Comparison of ENCODE assay signal across 13 cellular contexts in genomic region chr9:126842977-126843799, GRCh38. TPM values are rescaled to one million over a fixed set of nuclear protein-coding genes. Genes with fewer than 3 reads are reported as not detected.
DNase-seq lines count a peak whose midpoint lies in the region; ATAC-seq and TF ChIP-seq lines count a peak whose summit lies in the region.
"Had no signal": no experiment of that assay in that cellular context is flagged by ENCODE, and none has a peak within 500 bp of the region (broad histone marks: within the 10 kb centered on the region; RNA-seq: fewer than 3 reads in every experiment).

No MANE protein-coding gene starts in this region.

- H3K4me1 Mint-ChIP-seq in dendritic cell treated with granulocyte-macrophage colony-stimulating factor and Interleukin-4, amounts not matched to agents 40 ng/mL and 50 ng/mL, for 4 days (ENCODE audit: low read depth), result peaks cover 30% of the 10 kb centered on the region
- peaks cover 12% of the 10 kb centered on the region for H3K4me1 Mint-ChIP-seq in osteocyte (ENCODE audit: unreplicated experiment)

- TF ChIP-seq CTCF in GM12865 (IDR thresholded peaks at IDR 0.05; ENCODE audit: insufficient read depth, low read depth, low read length, missing control alignments) (no peak), osteocyte (IDR thresholded peaks at IDR 0.05) (no peak)

- intact Hi-C loops in dendritic cell treated with granulocyte-macrophage colony-stimulating factor and Interleukin-4, amounts not matched to agents 40 ng/mL and 50 ng/mL, for 4 days (cut with micrococcal nuclease), result no loop called here

- no peak overlapping the region for H3K4me3 Mint-ChIP-seq in dendritic cell treated with granulocyte-macrophage colony-stimulating factor and Interleukin-4, amounts not matched to agents 40 ng/mL and 50 ng/mL, for 4 days
- no peak overlapping the region for H3K4me3 Mint-ChIP-seq in osteocyte (ENCODE audit: unreplicated experiment)
- H3K4me3 Mint-ChIP-seq: CD14-positive monocyte had no signal

- peaks cover 1% of the 10 kb centered on the region for H3K27me3 Mint-ChIP-seq in dendritic cell treated with granulocyte-macrophage colony-stimulating factor and Interleukin-4, amounts not matched to agents 40 ng/mL and 50 ng/mL, for 4 days
- H3K27me3 Mint-ChIP-seq in osteocyte (ENCODE audit: unreplicated experiment), result peaks cover under 1% of the 10 kb centered on the region

- no peak overlapping the region for H3K4me3 ChIP-seq in GM12865 (ENCODE audit: low read depth, low read length)
- H3K4me3 ChIP-seq: ascending aorta, spleen had no signal

- ATAC-seq in HG02642 (IDR thresholded peaks at IDR 0.05; ENCODE audit: poor library complexity, unreplicated experiment) (no peak), HG03097 (IDR thresholded peaks at IDR 0.05; ENCODE audit: low FRiP score, unreplicated experiment) (no peak), esophagus mucosa (no peak)

- no peaks in the 10 kb centered on the region for H3K9me3 Mint-ChIP-seq in dendritic cell treated with granulocyte-macrophage colony-stimulating factor and Interleukin-4, amounts not matched to agents 40 ng/mL and 50 ng/mL, for 4 days
- no peaks in the 10 kb centered on the region for H3K9me3 Mint-ChIP-seq in osteocyte (ENCODE audit: unreplicated experiment)

- peak overlapping the region; percentile 31 for H3K27ac Mint-ChIP-seq in dendritic cell treated with granulocyte-macrophage colony-stimulating factor and Interleukin-4, amounts not matched to agents 40 ng/mL and 50 ng/mL, for 4 days
- H3K27ac Mint-ChIP-seq in osteocyte (ENCODE audit: unreplicated experiment), result peak overlapping the region; percentile 50

- peak; percentile 54 for DNase-seq in GM12865 (ENCODE audit: low read depth)
- peak; percentile 38 for DNase-seq in NOMO-1 treated with dmso at 0.1 percent for 144 hours (lab: John Stamatoyannopoulos, UW; ENCODE audit: unreplicated experiment)
- DNase-seq in osteocyte (ENCODE audit: extremely low spot score, unreplicated experiment), result peak; percentile 48
- no peak for DNase-seq in GM19240 (ENCODE audit: insufficient read length, low spot score)
- DNase-seq: NCI-H1694; spleen; stimulated activated CD8-positive, alpha-beta memory T cell treated with anti-CD3 and anti-CD28 coated beads, Interleukin-4, amount 100 ng/mL, for 48 hours had no signal

- H3K36me3 Mint-ChIP-seq in dendritic cell treated with granulocyte-macrophage colony-stimulating factor and Interleukin-4, amounts not matched to agents 40 ng/mL and 50 ng/mL, for 4 days (ENCODE audit: low read depth), result peaks cover 17% of the 10 kb centered on the region
- H3K36me3 Mint-ChIP-seq in osteocyte (ENCODE audit: unreplicated experiment), result peaks cover 5% of the 10 kb centered on the region

RNA-seq across cellular contexts. Expression of gene ZBTB34, which starts 17.3 kb away (rescaled TPM):
- total RNA-seq in osteocyte, result 13.9 and 14.0 TPM in 2 replicates
- total RNA-seq in esophagus mucosa, result 2.5 TPM

RNA-seq across cellular contexts. Expression of gene ZBTB43, which starts 38.3 kb away (rescaled TPM):
- total RNA-seq in osteocyte (17.1 and 20.3 TPM in 2 replicates), esophagus mucosa (12.8 TPM)
